8 cellular contexts compared by ENCODE assay signal in genomic region chr22:20319041-20319744, GRCh38. TPM values are rescaled to one million over a fixed set of nuclear protein-coding genes. Genes with fewer than 3 reads are reported as not detected.
DNase-seq lines count a peak whose midpoint lies in the region; ATAC-seq, FAIRE-seq and TF ChIP-seq lines count a peak whose summit lies in the region.

No MANE protein-coding gene starts in this region.

- RAD21 ChIA-PET in GM12878 (lab: Charles Lee; ENCODE audit: unreplicated experiment): interaction anchor here (1.0 kb wide), 1 partner anchor 99 kb away, joined by 3 read pairs; no protein-coding TSS in a partner anchor

- peak; percentile 45 for DNase-seq in BE2C
- DNase-seq in GM19240 (ENCODE audit: insufficient read length, low spot score): peak; percentile 28
- DNase-seq in Karpas-422: peak; percentile 47
- no peak for DNase-seq in GM12878 (ENCODE audit: low read depth, low spot score)
- DNase-seq in immature natural killer cell: no peak
- no peak for DNase-seq in smooth muscle cell (lab: John Stamatoyannopoulos, UW; ENCODE audit: unreplicated experiment)

- H3K4me1 ChIP-seq in BE2C: no peaks in the 10 kb centered on the region
- H3K4me1 ChIP-seq in Karpas-422 (ENCODE audit: low read length): peaks cover 25% of the 10 kb centered on the region
- peaks cover 4% of the 10 kb centered on the region; the same call in 1 of the 2 replicates for H3K4me1 ChIP-seq in GM12878 (ENCODE audit: control insufficient read depth, insufficient read depth, low read length)
- peaks cover 6% of the 10 kb centered on the region for H3K4me1 ChIP-seq in smooth muscle cell (ENCODE audit: low read depth)

- H3K4me1 Mint-ChIP-seq in immature natural killer cell: peaks cover 38 to 47% of the 10 kb centered on the region in 2 donors

- intact Hi-C loops in GM12878 (cut with micrococcal nuclease; ENCODE audit: unreplicated experiment): no loop called here

- peak overlapping the region; percentile 95 for H3K4me3 ChIP-seq in BE2C (ENCODE audit: low read depth, low read length)
- H3K4me3 ChIP-seq in Karpas-422 (ENCODE audit: low read length): peak overlapping the region; percentile 76
- H3K4me3 ChIP-seq in GM12878: peak overlapping the region; percentile 91
- peak overlapping the region; percentile 97 for H3K4me3 ChIP-seq in smooth muscle cell

- H3K27ac ChIP-seq in Karpas-422 (ENCODE audit: low read length) (no peak overlapping the region), GM12878 (ENCODE audit: control insufficient read depth, insufficient read depth) (no peak overlapping the region), smooth muscle cell (ENCODE audit: low read depth) (peak overlapping the region; percentile 78)

- no peak for TF ChIP-seq POLR2A in GM12878 (IDR thresholded peaks at IDR 0.05; ENCODE audit: low read depth, low read length)

- peak overlapping the region; percentile 90; the same call in 1 of the 2 replicates for H2AFZ ChIP-seq in Karpas-422 (ENCODE audit: low read length)
- H2AFZ ChIP-seq in GM12878 (ENCODE audit: control insufficient read depth, low read depth, low read length): peak overlapping the region; percentile 90
- peak overlapping the region; percentile 94 for H2AFZ ChIP-seq in smooth muscle cell (ENCODE audit: low read depth)

- in situ Hi-C loops in GM12878 (cut with MboI): no loop called here

- H3K79me2 ChIP-seq in Karpas-422 (ENCODE audit: low read length) (no peaks in the 10 kb centered on the region; the same call in 1 of the 2 replicates), GM12878 (ENCODE audit: control insufficient read depth, insufficient read depth, low read length) (no peaks in the 10 kb centered on the region), smooth muscle cell (ENCODE audit: low read depth) (peaks cover 25% of the 10 kb centered on the region)

- TF ChIP-seq EP300 in GM12878 (IDR thresholded peaks at IDR 0.05; ENCODE audit: borderline replicate concordance in 1 of 2, control insufficient read depth in 1 of 2, low read depth in 2 of 2, low read length in 2 of 2): no peak

- no peaks in the 10 kb centered on the region for H3K9me3 ChIP-seq in BE2C
- H3K9me3 ChIP-seq in Karpas-422 (ENCODE audit: low read length): no peaks in the 10 kb centered on the region
- H3K9me3 ChIP-seq in GM12878 (replicated peaks; ENCODE audit: control insufficient read depth, insufficient read depth, low read length): no peaks in the 10 kb centered on the region
- no peaks in the 10 kb centered on the region for H3K9me3 ChIP-seq in smooth muscle cell (replicated peaks; ENCODE audit: low read depth)

- H3K9me2 ChIP-seq in Karpas-422 (replicated peaks; ENCODE audit: insufficient read depth, low read length): no peaks in the 10 kb centered on the region

- H3K4me2 ChIP-seq in Karpas-422 (ENCODE audit: low read depth, low read length, poor library complexity, severe bottlenecking) (peak overlapping the region; percentile 95), GM12878 (ENCODE audit: control insufficient read depth, insufficient read depth) (peak overlapping the region; percentile 86), smooth muscle cell (peak overlapping the region; percentile 100)

- SMC1A ChIA-PET in GM12878 (lab: Charles Lee; ENCODE audit: uncharacterized antibody, unreplicated experiment): no interaction called here

- H3K9ac ChIP-seq in Karpas-422 (ENCODE audit: low read length) (peak overlapping the region; percentile 92), GM12878 (ENCODE audit: control insufficient read depth, insufficient read depth, low read length) (peak overlapping the region; percentile 51; the same call in 1 of the 2 replicates), smooth muscle cell (ENCODE audit: low read depth) (peak overlapping the region; percentile 89)

- H3K9me3 Mint-ChIP-seq in immature natural killer cell: no peaks in the 10 kb centered on the region

- 10% methylated on average over 32 of the region's 32 CpGs for WGBS in GM12878 (ENCODE audit: insufficient coverage, insufficient replicate concordance, low lambda C conversion rate, missing lambda C conversion rate)
- 7% methylated on average over 31 of the region's 32 CpGs for WGBS in smooth muscle cell (ENCODE audit: low lambda C conversion rate)

- no peak for TF ChIP-seq RAD21 in GM12878 (IDR thresholded peaks at IDR 0.05; ENCODE audit: insufficient read depth, low read depth, low read length)

- peaks cover 0 to 2% (median 0%) of the 10 kb centered on the region in 3 donors for H3K27me3 Mint-ChIP-seq in immature natural killer cell (ENCODE audit: low read depth in 3 of 3)

- no peaks in the 10 kb centered on the region for H3F3A ChIP-seq in smooth muscle cell (ENCODE audit: low read depth)

- H4K20me1 ChIP-seq in Karpas-422 (ENCODE audit: insufficient read depth, low read depth, low read length) (no peaks in the 10 kb centered on the region), GM12878 (ENCODE audit: control insufficient read depth, insufficient read depth) (no peaks in the 10 kb centered on the region), smooth muscle cell (ENCODE audit: low read depth) (peaks cover 27% of the 10 kb centered on the region)

- POLR2A ChIA-PET in GM12878 (lab: Charles Lee): interaction anchor here (0.8 kb wide), 1 partner anchor 85 kb away, joined by 3 read pairs; no protein-coding TSS in a partner anchor

- H3K36me3 Mint-ChIP-seq in immature natural killer cell: no peaks in the 10 kb centered on the region

- TF ChIP-seq CTCF in BE2C (IDR thresholded peaks at IDR 0.05; ENCODE audit: low read depth, low read length) (no peak), GM12878 (IDR thresholded peaks at IDR 0.05 in 2 of 3, conservative IDR thresholded peaks at IDR 0.05 in 1 of 3; ENCODE audit: control insufficient read depth in 2 of 3, extremely low read depth in 1 of 3, insufficient read depth in 1 of 3, low read depth in 3 of 3, low read length in 3 of 3) (no peak), smooth muscle cell (IDR thresholded peaks at IDR 0.05; ENCODE audit: borderline replicate concordance, insufficient read depth, poor library complexity, severe bottlenecking) (no peak)

- H3K27me3 ChIP-seq in BE2C: no peaks in the 10 kb centered on the region
- no peaks in the 10 kb centered on the region for H3K27me3 ChIP-seq in Karpas-422 (ENCODE audit: low read length)
- H3K27me3 ChIP-seq in GM12878 (replicated peaks in 1 of 2; ENCODE audit: control insufficient read depth in 2 of 2, insufficient read depth in 2 of 2, low read length in 1 of 2): no peaks in the 10 kb centered on the region
- H3K27me3 ChIP-seq in smooth muscle cell (ENCODE audit: low read depth): no peaks in the 10 kb centered on the region

- CTCF ChIA-PET in GM12878 (lab: Yijun Ruan, JAX): no interaction called here

- H3K36me3 ChIP-seq in BE2C (no peaks in the 10 kb centered on the region; the same call in 1 of the 2 replicates), Karpas-422 (ENCODE audit: insufficient read depth, low read length) (no peaks in the 10 kb centered on the region), GM12878 (ENCODE audit: control insufficient read depth in 2 of 2, insufficient read depth in 2 of 2, low read length in 1 of 2) (no peaks in the 10 kb centered on the region), smooth muscle cell (ENCODE audit: low read depth) (no peaks in the 10 kb centered on the region)

- H3K4me3 Mint-ChIP-seq in immature natural killer cell: peak overlapping the region; percentile 88 to 94 (median 91)

- TSS peak; percentile 61 for BruUV-seq in GM12878 (replicated peaks; lab: Mats Ljungman, UMichigan)

- H3K27ac Mint-ChIP-seq in immature natural killer cell: peak overlapping the region in 5 of 6 donors; percentile 80 to 87 (median 82)

- ATAC-seq in GM12878 (peak; percentile 34; the same call in 2 of the 3 replicates), GM18858 (IDR thresholded peaks at IDR 0.05; ENCODE audit: unreplicated experiment) (no peak), HG03342 (IDR thresholded peaks at IDR 0.05; ENCODE audit: unreplicated experiment) (no peak)

- FAIRE-seq in GM12878 (lab: Jason Lieb, UNC): no peak

RNA-seq across cellular contexts. Expression of gene DGCR6L, which starts 0.7 kb away (rescaled TPM):
- 200 TPM for polyA plus RNA-seq in BE2C (2012; ENCODE audit: insufficient read depth, insufficient read length, low read depth)
- 32.7 and 64.7 TPM in 2 replicates for total RNA-seq in Karpas-422 (2014; rRNA removed; shearing (Covaris generic); ENCODE audit: low replicate concordance)
- 3.7 and 5.2 TPM in 2 replicates for total RNA-seq in GM12878 (2013; cell fraction: nucleolus; rRNA removed)
- total RNA-seq in GM12878 (2014; rRNA removed) (37.4 and 38.9 TPM in 2 replicates), GM12878 (2014; rRNA removed; fragmentation: Illumina TruSeq; extraction: Trizol) (12.5 and 15.2 TPM in 2 replicates), GM12878 (2021) (27.0 and 27.7 TPM in 2 replicates), smooth muscle cell (22.2 and 30.3 TPM in 2 replicates)
- 6.9 TPM for polyA plus RNA-seq in GM12878 (2011; ENCODE audit: low read depth)
- polyA plus RNA-seq in GM12878 (2011; rRNA removed) (9.1 and 17.4 TPM in 2 replicates), GM12878 (2014; fragmentation: Illumina TruSeq; extraction: Trizol) (1.5 and 8.1 TPM in 2 replicates), GM12878 (2014; fragmentation: Nextera tagmentation; extraction: Ambion mirVana) (1 to 10 TPM; 1.6 to 4.2 TPM), GM12878 (2014; rRNA removed) (36.7 and 41.9 TPM in 2 replicates), GM12878 (2016; fragmentation: Nextera tagmentation; extraction: Ambion mirVana) (10 to 100 TPM; 59.4 to 62.8 TPM), immature natural killer cell (100 to 1,000 TPM; 143 to 160 (median 147) TPM), smooth muscle cell (74.8 and 77.6 TPM in 2 replicates)
- 30.2 and 48.0 TPM in 2 replicates for polyA plus RNA-seq in GM12878 (2011; cell fraction: cytosol; rRNA removed)
- polyA plus RNA-seq in GM12878 (2011; cell fraction: nucleus; rRNA removed): 18.6 and 25.2 TPM in 2 replicates
- 15.0 and 17.2 TPM in 2 replicates for polyA plus RNA-seq in GM12878 (2012)
- polyA minus RNA-seq in GM12878 (2011; rRNA and poly(A)+ RNA removed): 7.2 and 15.7 TPM in 2 replicates
- polyA minus RNA-seq in GM12878 (2011; cell fraction: cytosol; rRNA and poly(A)+ RNA removed): 4.6 and 5.3 TPM in 2 replicates
- 5.0 and 5.9 TPM in 2 replicates for polyA minus RNA-seq in GM12878 (2011; cell fraction: nucleus; rRNA and poly(A)+ RNA removed)

RNA-seq across cellular contexts. Expression of gene RTN4R, which starts 51.1 kb away (rescaled TPM):
- polyA plus RNA-seq in BE2C (2012; ENCODE audit: insufficient read depth, insufficient read length, low read depth): 68.7 TPM
- 0.29 and 0.30 TPM in 2 replicates for total RNA-seq in Karpas-422 (2014; rRNA removed; shearing (Covaris generic); ENCODE audit: low replicate concordance)
- 0.27 and 0.56 TPM in 2 replicates for total RNA-seq in GM12878 (2013; cell fraction: nucleolus; rRNA removed)
- total RNA-seq in GM12878 (2014; rRNA removed): 0.54 and 0.73 TPM in 2 replicates
- 0.09 and 0.13 TPM in 2 replicates for total RNA-seq in GM12878 (2014; rRNA removed; fragmentation: Illumina TruSeq; extraction: Trizol)
- 0.77 and 0.87 TPM in 2 replicates for total RNA-seq in GM12878 (2021)
- not detected for polyA plus RNA-seq in GM12878 (2011; ENCODE audit: low read depth)
- 0.23 TPM in 1 of 2 replicates, not detected in the other for polyA plus RNA-seq in GM12878 (2011; rRNA removed)
- polyA plus RNA-seq in GM12878 (2011; cell fraction: cytosol; rRNA removed): 0.52 and 0.65 TPM in 2 replicates
- polyA plus RNA-seq in GM12878 (2011; cell fraction: nucleus; rRNA removed): 0.54 and 1.2 TPM in 2 replicates
- polyA plus RNA-seq in GM12878 (2012): 0.31 and 0.83 TPM in 2 replicates
- polyA plus RNA-seq in GM12878 (2014; fragmentation: Illumina TruSeq; extraction: Trizol): 0.03 TPM in 1 of 2 replicates, not detected in the other
- not detected for polyA plus RNA-seq in GM12878 (2014; fragmentation: Nextera tagmentation; extraction: Ambion mirVana)
- 0.46 and 0.99 TPM in 2 replicates for polyA plus RNA-seq in GM12878 (2014; rRNA removed)
- 1 to 10 TPM in 1 of 2 experiments, under 1 TPM in 1; 0.76 to 1.0 TPM for polyA plus RNA-seq in GM12878 (2016; fragmentation: Nextera tagmentation; extraction: Ambion mirVana)
- polyA minus RNA-seq in GM12878 (2011; rRNA and poly(A)+ RNA removed): 0.29 and 0.82 TPM in 2 replicates
- 1.7 TPM in 1 of 2 replicates, not detected in the other for polyA minus RNA-seq in GM12878 (2011; cell fraction: cytosol; rRNA and poly(A)+ RNA removed)
- 0.48 and 0.60 TPM in 2 replicates for polyA minus RNA-seq in GM12878 (2011; cell fraction: nucleus; rRNA and poly(A)+ RNA removed)
- polyA plus RNA-seq in immature natural killer cell: 1 to 10 TPM; 1.1 to 3.9 (median 2.2) TPM
- total RNA-seq in smooth muscle cell: 1.8 and 3.9 TPM in 2 replicates
- 4.7 and 8.4 TPM in 2 replicates for polyA plus RNA-seq in smooth muscle cell

Comparison
In these comparisons a context has a peak if more than half of its experiments do, and no peak if none do; other contexts are left out.
1. DNase-seq: peak in BE2C (single experiment), GM19240 (single experiment) and Karpas-422 (single experiment); none in GM12878 (single experiment), immature natural killer cell (0 of 3) and smooth muscle cell (single experiment).
2. Peak in every context shown above with its lines, with median percentiles within 50 percentile points of each other: H3K4me3 ChIP-seq, H2AFZ ChIP-seq, H3K4me2 ChIP-seq and H3K9ac ChIP-seq.